Comparison of ENCODE assay signal across 24 cellular contexts in genomic region chr11:56886465-56886864, GRCh38.
"Had no signal": no experiment of that assay in that cellular context is flagged by ENCODE, and none has a peak within 500 bp of the region (broad histone marks: within the 10 kb centered on the region; RNA-seq: fewer than 3 reads in every experiment).

No MANE protein-coding gene starts in this region.

- H3K27ac ChIP-seq: epithelial cell of prostate, esophagus muscularis mucosa, gastroesophageal sphincter, ovary, spleen, thoracic aorta had no signal

- H3K4me1 ChIP-seq: esophagus muscularis mucosa, spleen had no signal

- H3K27me3 ChIP-seq: esophagus muscularis mucosa, ovary, spleen had no signal

- H3K27ac Mint-ChIP-seq: dendritic cell treated with granulocyte-macrophage colony-stimulating factor and Interleukin-4, amounts not matched to agents 40 ng/mL and 50 ng/mL, for 4 days; effector memory CD8-positive, alpha-beta T cell; natural killer cell; stimulated activated naive B cell treated with anti-CD40 and anti-IgM and Interleukin-4, amounts not matched to agents 10 μg/mL and 1 μg/mL and 100 μg/mL, for 72 hours; stimulated activated naive CD8-positive, alpha-beta T cell treated with anti-CD3 and anti-CD28 coated beads, Interleukin-15, amount 100 ng/mL, for 72 hours had no signal

- H3K4me3 Mint-ChIP-seq: central memory CD8-positive, alpha-beta T cell; dendritic cell treated with granulocyte-macrophage colony-stimulating factor and Interleukin-4, amounts not matched to agents 40 ng/mL and 50 ng/mL, for 4 days; effector memory CD8-positive, alpha-beta T cell; natural killer cell; neural crest cell; stimulated activated naive B cell treated with anti-CD40 and anti-IgM and Interleukin-4, amounts not matched to agents 10 μg/mL and 1 μg/mL and 100 μg/mL, for 72 hours; stimulated activated naive CD8-positive, alpha-beta T cell treated with anti-CD3 and anti-CD28 coated beads, Interleukin-15, amount 100 ng/mL, for 72 hours had no signal

- H3K27me3 Mint-ChIP-seq: central memory CD8-positive, alpha-beta T cell; dendritic cell treated with granulocyte-macrophage colony-stimulating factor and Interleukin-4, amounts not matched to agents 40 ng/mL and 50 ng/mL, for 4 days; effector memory CD8-positive, alpha-beta T cell; stimulated activated naive B cell treated with anti-CD40 and anti-IgM and Interleukin-4, amounts not matched to agents 10 μg/mL and 1 μg/mL and 100 μg/mL, for 72 hours; stimulated activated naive CD8-positive, alpha-beta T cell treated with anti-CD3 and anti-CD28 coated beads, Interleukin-15, amount 100 ng/mL, for 72 hours had no signal

- H3K36me3 ChIP-seq: esophagus muscularis mucosa, gastroesophageal sphincter, ovary, spleen, thoracic aorta had no signal

- H3K9me3 ChIP-seq: esophagus muscularis mucosa, gastroesophageal sphincter, ovary, spleen, thoracic aorta had no signal

- ATAC-seq: effector memory CD8-positive, alpha-beta T cell; gastroesophageal sphincter; left cardiac atrium; natural killer cell; right cardiac atrium; stimulated activated naive B cell treated with anti-CD40 and anti-IgM and Interleukin-4, amounts not matched to agents 10 μg/mL and 1 μg/mL and 100 μg/mL, for 72 hours; stimulated activated naive CD8-positive, alpha-beta T cell treated with anti-CD3 and anti-CD28 coated beads, Interleukin-15, amount 100 ng/mL, for 72 hours had no signal

- DNase-seq: effector memory CD8-positive, alpha-beta T cell; foreskin fibroblast; glutamatergic neuron; kidney; left cardiac atrium; natural killer cell; nucleus accumbens; ovary; right cardiac atrium; spleen; stimulated activated CD4-positive, alpha-beta T cell treated with anti-CD3 and anti-CD28 coated beads, Interleukin-15, amount 100 ng/mL, for 24 hours; stimulated activated CD4-positive, alpha-beta T cell treated with anti-CD3 and anti-CD28 coated beads, Interleukin-1b, Interleukin-23, amount 100 ng/mL, for 48 hours; stimulated activated CD4-positive, alpha-beta T cell treated with anti-CD3 and anti-CD28 coated beads, Interleukin-4, amount 100 ng/mL, for 24 hours; stimulated activated naive B cell treated with anti-CD40 and anti-IgM and Interleukin-4, amounts not matched to agents 10 μg/mL and 1 μg/mL and 100 μg/mL, for 72 hours; stimulated activated naive CD8-positive, alpha-beta T cell treated with anti-CD3 and anti-CD28 coated beads, Interleukin-15, amount 100 ng/mL, for 72 hours; substantia nigra; trophoblast cell had no signal

- H3K4me3 ChIP-seq: esophagus muscularis mucosa, gastroesophageal sphincter, ovary, spleen, thoracic aorta had no signal

- H3K9me3 Mint-ChIP-seq: dendritic cell treated with granulocyte-macrophage colony-stimulating factor and Interleukin-4, amounts not matched to agents 40 ng/mL and 50 ng/mL, for 4 days; neural crest cell; stimulated activated naive B cell treated with anti-CD40 and anti-IgM and Interleukin-4, amounts not matched to agents 10 μg/mL and 1 μg/mL and 100 μg/mL, for 72 hours; stimulated activated naive CD8-positive, alpha-beta T cell treated with anti-CD3 and anti-CD28 coated beads, Interleukin-15, amount 100 ng/mL, for 72 hours had no signal

- H3K4me1 Mint-ChIP-seq: central memory CD8-positive, alpha-beta T cell; natural killer cell; stimulated activated naive B cell treated with anti-CD40 and anti-IgM and Interleukin-4, amounts not matched to agents 10 μg/mL and 1 μg/mL and 100 μg/mL, for 72 hours; stimulated activated naive CD8-positive, alpha-beta T cell treated with anti-CD3 and anti-CD28 coated beads, Interleukin-15, amount 100 ng/mL, for 72 hours had no signal

- H3K36me3 Mint-ChIP-seq: natural killer cell; stimulated activated naive B cell treated with anti-CD40 and anti-IgM and Interleukin-4, amounts not matched to agents 10 μg/mL and 1 μg/mL and 100 μg/mL, for 72 hours had no signal
